In genomic region chr16:71528257-71528656, GRCh38 we compare ENCODE assay signal across 34 cellular contexts. TPM values are rescaled to one million over a fixed set of nuclear protein-coding genes. Genes with fewer than 3 reads are reported as not detected.
"Had no signal": no experiment of that assay in that cellular context is flagged by ENCODE, and none has a peak within 500 bp of the region (broad histone marks: within the 10 kb centered on the region; RNA-seq: fewer than 3 reads in every experiment).

No MANE protein-coding gene starts in this region.

- H3K36me3 ChIP-seq: esophagus squamous epithelium, gastrocnemius medialis, heart right ventricle, left lung, lower lobe of right lung had no signal

- H3K4me1 ChIP-seq: gastrocnemius medialis, left lung, lower lobe of right lung had no signal

- H3K9me3 ChIP-seq: esophagus squamous epithelium, gastrocnemius medialis, heart right ventricle, left lung, lower lobe of right lung, mucosa of descending colon had no signal

- H3K27ac ChIP-seq: epithelial cell of prostate, esophagus squamous epithelium, gastrocnemius medialis, heart right ventricle, left lung, lower lobe of right lung had no signal

- ATAC-seq: effector memory CD8-positive, alpha-beta T cell; esophagus mucosa; gastrocnemius medialis; heart right ventricle; left cardiac atrium; left lung; left ventricle myocardium superior; lower lobe of right lung; mucosa of descending colon; naive thymus-derived CD8-positive, alpha-beta T cell had no signal

- DNase-seq: cortex of kidney; effector CD8-positive, alpha-beta T cell; effector memory CD8-positive, alpha-beta T cell; endodermal cell; erythroblast; esophagus squamous epithelium; foreskin fibroblast; foreskin melanocyte; gastrocnemius medialis; glutamatergic neuron; head of caudate nucleus; heart right ventricle; hippocampal formation; left cardiac atrium; left lung; left ventricle myocardium superior; lower lobe of right lung; mesenchymal stem cell; mucosa of descending colon; naive B cell; naive thymus-derived CD8-positive, alpha-beta T cell had no signal

- H3K4me3 ChIP-seq: esophagus squamous epithelium, gastrocnemius medialis, heart right ventricle, left lung, lower lobe of right lung, mucosa of descending colon had no signal

- FAIRE-seq: endometrium, islet of Langerhans, keratinocyte had no signal

RNA-seq across cellular contexts. Expression of gene CHST4, which starts 2.0 kb away (rescaled TPM):
- total RNA-seq: dermis microvascular lymphatic vessel endothelial cell; gastrocnemius medialis; glomerular endothelial cell; kidney epithelial cell; left ventricle myocardium superior; lower leg skin; lung microvascular endothelial cell; mesothelial cell of epicardium; mucosa of descending colon; myocyte; naive thymus-derived CD8-positive, alpha-beta T cell had no signal
- polyA plus RNA-seq: heart right ventricle; naive thymus-derived CD8-positive, alpha-beta T cell had no signal

RNA-seq across cellular contexts. Expression of gene TAT, which starts 48.6 kb away (rescaled TPM):
- total RNA-seq: dermis microvascular lymphatic vessel endothelial cell; esophagus squamous epithelium; glomerular endothelial cell; heart right ventricle; kidney epithelial cell; left cardiac atrium; left ventricle myocardium superior; lower leg skin; lower lobe of right lung; lung microvascular endothelial cell; mesenteric fat pad; mesothelial cell of epicardium; myocyte; naive thymus-derived CD8-positive, alpha-beta T cell had no signal
- polyA plus RNA-seq: heart right ventricle; keratinocyte; naive thymus-derived CD8-positive, alpha-beta T cell had no signal
